In genomic region chr7:155821851-155822250, GRCh38 we compare ENCODE assay signal across 25 cellular contexts. TPM values are rescaled to one million over a fixed set of nuclear protein-coding genes. Genes with fewer than 3 reads are reported as not detected.
"Had no signal": no experiment of that assay in that cellular context is flagged by ENCODE, and none has a peak within 500 bp of the region (broad histone marks: within the 10 kb centered on the region; RNA-seq: fewer than 3 reads in every experiment).

No MANE protein-coding gene starts in this region.

- H3K4me1 ChIP-seq: colonic mucosa, esophagus squamous epithelium, gastrocnemius medialis, heart left ventricle, left lung, lower lobe of right lung had no signal

- H3K79me2 ChIP-seq: hepatocyte had no signal

- H3K36me3 ChIP-seq: colonic mucosa, esophagus squamous epithelium, gastrocnemius medialis, heart left ventricle, left lung, lower lobe of right lung had no signal

- H3K27me3 ChIP-seq: colonic mucosa, hepatocyte had no signal

- H3K4me3 ChIP-seq: colonic mucosa, esophagus squamous epithelium, gastrocnemius medialis, heart left ventricle, hepatocyte, left lung, lower lobe of right lung had no signal

- H3K27ac ChIP-seq: colonic mucosa, epithelial cell of prostate, esophagus squamous epithelium, gastrocnemius medialis, heart left ventricle, hepatocyte, left lung, lower lobe of right lung had no signal

- H3K9me3 ChIP-seq: colonic mucosa, gastrocnemius medialis, lower lobe of right lung had no signal

- DNase-seq: colonic mucosa; cortex of kidney; effector CD8-positive, alpha-beta T cell; effector memory CD8-positive, alpha-beta T cell; endodermal cell; erythroblast; esophagus squamous epithelium; foreskin fibroblast; foreskin melanocyte; gastrocnemius medialis; hypothalamus; immature natural killer cell; islet precursor cell; left cardiac atrium; left lung; left ventricle myocardium superior; lower lobe of right lung; mesenchymal stem cell had no signal

- H2AFZ ChIP-seq: hepatocyte had no signal

- ATAC-seq: effector memory CD8-positive, alpha-beta T cell; esophagus mucosa; gastrocnemius medialis; heart left ventricle; left cardiac atrium; left lung; left ventricle myocardium superior; lower lobe of right lung had no signal

- H3K4me2 ChIP-seq: hepatocyte had no signal

RNA-seq across cellular contexts. Expression of gene SHH, which starts 9.6 kb away (rescaled TPM):
- total RNA-seq: chondrocyte, esophagus mucosa, esophagus squamous epithelium, gastrocnemius medialis, heart left ventricle, left cardiac atrium, left ventricle myocardium superior, lower leg skin, mesenteric fat pad had no signal
- polyA plus RNA-seq: heart left ventricle, immature natural killer cell had no signal
